7 cellular contexts compared by ENCODE assay signal in the genomic region with DNA sequence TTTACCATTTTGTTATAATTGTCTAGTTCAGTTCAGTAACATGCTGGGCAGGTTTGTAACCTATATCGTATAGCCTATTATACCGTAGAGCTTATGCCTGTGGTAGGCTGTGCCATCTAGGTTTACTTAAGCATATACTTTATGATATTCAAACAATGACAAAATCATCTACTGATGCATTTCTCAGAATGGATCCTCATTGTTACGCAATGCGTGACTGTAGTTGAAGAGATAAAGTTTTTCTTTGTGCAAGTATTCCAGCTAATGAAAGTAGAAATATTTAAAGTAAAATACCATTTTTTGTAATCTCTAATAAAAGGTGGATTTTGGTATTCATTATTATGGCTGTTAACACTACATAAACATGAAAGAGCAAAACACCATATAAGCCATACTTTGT.
"Had no signal": no experiment of that assay in that cellular context is flagged by ENCODE, and none has a peak within 500 bp of the region (broad histone marks: within the 10 kb centered on the region; RNA-seq: fewer than 3 reads in every experiment).

No MANE protein-coding gene starts in this region.

- H3K4me1 Mint-ChIP-seq: H9 had no signal

- H3K27ac Mint-ChIP-seq: H9 had no signal

- H3K9ac ChIP-seq: GM23248 had no signal

- H3K4me3 Mint-ChIP-seq: H9 had no signal

- H3K27ac ChIP-seq: GM23248 had no signal

- DNase-seq: GM23248, GOT3, H9, HCEC 1CT, KG1 had no signal

- H3K4me3 ChIP-seq: GM23248 had no signal

- H2AFZ ChIP-seq: GM23248 had no signal

- H3K9me3 Mint-ChIP-seq: H9 had no signal

- FAIRE-seq: H54, HTR-8/SVneo had no signal
